ENCODE assay signal across 1 cellular context in the genomic region with DNA sequence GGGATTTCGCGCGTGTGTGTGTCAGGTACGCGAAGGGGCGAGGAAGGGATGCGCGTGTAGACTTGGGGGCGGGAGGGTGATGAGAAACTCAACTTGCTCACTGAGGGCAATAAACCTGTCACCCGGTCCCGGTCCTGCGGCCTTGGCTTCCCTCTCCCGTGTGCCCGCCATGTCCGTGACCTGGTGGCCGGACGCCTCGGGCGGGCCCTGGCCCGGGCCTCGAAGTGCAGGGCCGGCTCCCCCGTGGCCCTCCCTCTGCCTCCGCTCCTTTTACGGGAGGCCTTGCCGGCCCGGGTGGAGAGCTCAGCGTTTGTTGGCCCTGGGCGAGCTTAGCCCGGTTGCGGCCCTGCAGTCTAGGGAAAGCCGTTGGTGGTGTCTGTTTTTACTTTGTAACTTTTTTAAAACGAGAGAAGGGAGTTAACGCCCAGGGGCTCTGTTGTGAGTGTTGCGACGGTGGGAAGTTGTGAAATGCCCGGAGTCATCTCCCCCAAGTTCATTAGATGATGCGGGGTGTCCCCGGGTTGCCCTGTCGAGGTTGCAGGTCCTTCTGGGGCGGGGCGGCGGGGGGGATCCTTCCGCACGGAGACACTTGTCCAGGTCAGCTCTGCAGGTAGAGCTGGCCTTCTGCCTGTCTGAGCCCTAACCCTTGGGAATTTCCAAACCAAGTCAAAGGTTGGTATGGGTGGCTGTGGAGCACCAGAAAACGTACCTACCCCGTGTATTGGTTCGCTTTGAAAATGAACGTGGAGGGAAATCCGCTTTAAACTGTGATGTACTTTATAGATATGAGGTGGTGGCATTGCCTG.
TF ChIP-seq lines count a peak whose summit lies in the region.

No MANE protein-coding gene starts in this region.

TF ChIP-seq in K562, 482 proteins besides CTCF, POLR2A, EP300 and RAD21 (continued from another document and continues in another):
- TF ChIP-seq KDM4B (IDR thresholded peaks at IDR 0.05; ENCODE audit: borderline replicate concordance in 2 of 2, low read depth in 1 of 2) (no peak), RBM25 (IDR thresholded peaks at IDR 0.05; ENCODE audit: low read depth, low read length, severe bottlenecking) (no peak), EZH2 (IDR thresholded peaks at IDR 0.05; ENCODE audit: borderline replicate concordance, low read depth, low read length) (no peak), TAL1 (IDR thresholded peaks at IDR 0.05) (no peak), HNRNPK (IDR thresholded peaks at IDR 0.05; ENCODE audit: low read depth, low read length, poor library complexity, severe bottlenecking) (no peak), TAF1 (IDR thresholded peaks at IDR 0.05; ENCODE audit: control insufficient read depth, extremely low read depth, insufficient read depth, low read length, severe bottlenecking) (no peak), DIDO1 (tag; IDR thresholded peaks at IDR 0.05; ENCODE audit: low read depth) (no peak), SMAD2 (IDR thresholded peaks at IDR 0.05; ENCODE audit: low read depth, low read length) (no peak), YY1 (IDR thresholded peaks at IDR 0.05; ENCODE audit: borderline replicate concordance in 1 of 3, control insufficient read depth in 1 of 3, extremely low read depth in 1 of 3, insufficient read depth in 3 of 3, insufficient read length in 1 of 3, insufficient replicate concordance in 2 of 3, low read depth in 1 of 3, low read length in 2 of 3) (no peak), SRF (CRISPR knock-in tag; IDR thresholded peaks at IDR 0.05) (0 out of 4 replicates have a peak, but pooled peaks of 1 of the 2 experiments have one; percentile 18), ZNF274 (IDR thresholded peaks at IDR 0.05; ENCODE audit: borderline replicate concordance, low read depth, low read length) (no peak), ZNF436 (CRISPR knock-in tag; IDR thresholded peaks at IDR 0.05) (no peak), ADNP (tag; IDR thresholded peaks at IDR 0.05) (no peak), NFYB (IDR thresholded peaks at IDR 0.05; ENCODE audit: extremely low read depth, insufficient read length) (no peak), MAZ (CRISPR knock-in tag; conservative IDR thresholded peaks at IDR 0.05 in 1 of 2, IDR thresholded peaks at IDR 0.05 in 1 of 2) (no peak; a peak in 1 of 4 replicates), MBD2 (IDR thresholded peaks at IDR 0.05; ENCODE audit: borderline replicate concordance, low read depth) (no peak)
- TF ChIP-seq, protein P1, sequence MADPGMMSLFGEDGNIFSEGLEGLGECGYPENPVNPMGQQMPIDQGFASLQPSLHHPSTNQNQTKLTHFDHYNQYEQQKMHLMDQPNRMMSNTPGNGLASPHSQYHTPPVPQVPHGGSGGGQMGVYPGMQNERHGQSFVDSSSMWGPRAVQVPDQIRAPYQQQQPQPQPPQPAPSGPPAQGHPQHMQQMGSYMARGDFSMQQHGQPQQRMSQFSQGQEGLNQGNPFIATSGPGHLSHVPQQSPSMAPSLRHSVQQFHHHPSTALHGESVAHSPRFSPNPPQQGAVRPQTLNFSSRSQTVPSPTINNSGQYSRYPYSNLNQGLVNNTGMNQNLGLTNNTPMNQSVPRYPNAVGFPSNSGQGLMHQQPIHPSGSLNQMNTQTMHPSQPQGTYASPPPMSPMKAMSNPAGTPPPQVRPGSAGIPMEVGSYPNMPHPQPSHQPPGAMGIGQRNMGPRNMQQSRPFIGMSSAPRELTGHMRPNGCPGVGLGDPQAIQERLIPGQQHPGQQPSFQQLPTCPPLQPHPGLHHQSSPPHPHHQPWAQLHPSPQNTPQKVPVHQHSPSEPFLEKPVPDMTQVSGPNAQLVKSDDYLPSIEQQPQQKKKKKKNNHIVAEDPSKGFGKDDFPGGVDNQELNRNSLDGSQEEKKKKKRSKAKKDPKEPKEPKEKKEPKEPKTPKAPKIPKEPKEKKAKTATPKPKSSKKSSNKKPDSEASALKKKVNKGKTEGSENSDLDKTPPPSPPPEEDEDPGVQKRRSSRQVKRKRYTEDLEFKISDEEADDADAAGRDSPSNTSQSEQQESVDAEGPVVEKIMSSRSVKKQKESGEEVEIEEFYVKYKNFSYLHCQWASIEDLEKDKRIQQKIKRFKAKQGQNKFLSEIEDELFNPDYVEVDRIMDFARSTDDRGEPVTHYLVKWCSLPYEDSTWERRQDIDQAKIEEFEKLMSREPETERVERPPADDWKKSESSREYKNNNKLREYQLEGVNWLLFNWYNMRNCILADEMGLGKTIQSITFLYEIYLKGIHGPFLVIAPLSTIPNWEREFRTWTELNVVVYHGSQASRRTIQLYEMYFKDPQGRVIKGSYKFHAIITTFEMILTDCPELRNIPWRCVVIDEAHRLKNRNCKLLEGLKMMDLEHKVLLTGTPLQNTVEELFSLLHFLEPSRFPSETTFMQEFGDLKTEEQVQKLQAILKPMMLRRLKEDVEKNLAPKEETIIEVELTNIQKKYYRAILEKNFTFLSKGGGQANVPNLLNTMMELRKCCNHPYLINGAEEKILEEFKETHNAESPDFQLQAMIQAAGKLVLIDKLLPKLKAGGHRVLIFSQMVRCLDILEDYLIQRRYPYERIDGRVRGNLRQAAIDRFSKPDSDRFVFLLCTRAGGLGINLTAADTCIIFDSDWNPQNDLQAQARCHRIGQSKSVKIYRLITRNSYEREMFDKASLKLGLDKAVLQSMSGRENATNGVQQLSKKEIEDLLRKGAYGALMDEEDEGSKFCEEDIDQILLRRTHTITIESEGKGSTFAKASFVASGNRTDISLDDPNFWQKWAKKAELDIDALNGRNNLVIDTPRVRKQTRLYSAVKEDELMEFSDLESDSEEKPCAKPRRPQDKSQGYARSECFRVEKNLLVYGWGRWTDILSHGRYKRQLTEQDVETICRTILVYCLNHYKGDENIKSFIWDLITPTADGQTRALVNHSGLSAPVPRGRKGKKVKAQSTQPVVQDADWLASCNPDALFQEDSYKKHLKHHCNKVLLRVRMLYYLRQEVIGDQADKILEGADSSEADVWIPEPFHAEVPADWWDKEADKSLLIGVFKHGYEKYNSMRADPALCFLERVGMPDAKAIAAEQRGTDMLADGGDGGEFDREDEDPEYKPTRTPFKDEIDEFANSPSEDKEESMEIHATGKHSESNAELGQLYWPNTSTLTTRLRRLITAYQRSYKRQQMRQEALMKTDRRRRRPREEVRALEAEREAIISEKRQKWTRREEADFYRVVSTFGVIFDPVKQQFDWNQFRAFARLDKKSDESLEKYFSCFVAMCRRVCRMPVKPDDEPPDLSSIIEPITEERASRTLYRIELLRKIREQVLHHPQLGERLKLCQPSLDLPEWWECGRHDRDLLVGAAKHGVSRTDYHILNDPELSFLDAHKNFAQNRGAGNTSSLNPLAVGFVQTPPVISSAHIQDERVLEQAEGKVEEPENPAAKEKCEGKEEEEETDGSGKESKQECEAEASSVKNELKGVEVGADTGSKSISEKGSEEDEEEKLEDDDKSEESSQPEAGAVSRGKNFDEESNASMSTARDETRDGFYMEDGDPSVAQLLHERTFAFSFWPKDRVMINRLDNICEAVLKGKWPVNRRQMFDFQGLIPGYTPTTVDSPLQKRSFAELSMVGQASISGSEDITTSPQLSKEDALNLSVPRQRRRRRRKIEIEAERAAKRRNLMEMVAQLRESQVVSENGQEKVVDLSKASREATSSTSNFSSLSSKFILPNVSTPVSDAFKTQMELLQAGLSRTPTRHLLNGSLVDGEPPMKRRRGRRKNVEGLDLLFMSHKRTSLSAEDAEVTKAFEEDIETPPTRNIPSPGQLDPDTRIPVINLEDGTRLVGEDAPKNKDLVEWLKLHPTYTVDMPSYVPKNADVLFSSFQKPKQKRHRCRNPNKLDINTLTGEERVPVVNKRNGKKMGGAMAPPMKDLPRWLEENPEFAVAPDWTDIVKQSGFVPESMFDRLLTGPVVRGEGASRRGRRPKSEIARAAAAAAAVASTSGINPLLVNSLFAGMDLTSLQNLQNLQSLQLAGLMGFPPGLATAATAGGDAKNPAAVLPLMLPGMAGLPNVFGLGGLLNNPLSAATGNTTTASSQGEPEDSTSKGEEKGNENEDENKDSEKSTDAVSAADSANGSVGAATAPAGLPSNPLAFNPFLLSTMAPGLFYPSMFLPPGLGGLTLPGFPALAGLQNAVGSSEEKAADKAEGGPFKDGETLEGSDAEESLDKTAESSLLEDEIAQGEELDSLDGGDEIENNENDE (IDR thresholded peaks at IDR 0.05; ENCODE audit: low read depth, low read length), result no peak
- TF ChIP-seq, protein P2, sequence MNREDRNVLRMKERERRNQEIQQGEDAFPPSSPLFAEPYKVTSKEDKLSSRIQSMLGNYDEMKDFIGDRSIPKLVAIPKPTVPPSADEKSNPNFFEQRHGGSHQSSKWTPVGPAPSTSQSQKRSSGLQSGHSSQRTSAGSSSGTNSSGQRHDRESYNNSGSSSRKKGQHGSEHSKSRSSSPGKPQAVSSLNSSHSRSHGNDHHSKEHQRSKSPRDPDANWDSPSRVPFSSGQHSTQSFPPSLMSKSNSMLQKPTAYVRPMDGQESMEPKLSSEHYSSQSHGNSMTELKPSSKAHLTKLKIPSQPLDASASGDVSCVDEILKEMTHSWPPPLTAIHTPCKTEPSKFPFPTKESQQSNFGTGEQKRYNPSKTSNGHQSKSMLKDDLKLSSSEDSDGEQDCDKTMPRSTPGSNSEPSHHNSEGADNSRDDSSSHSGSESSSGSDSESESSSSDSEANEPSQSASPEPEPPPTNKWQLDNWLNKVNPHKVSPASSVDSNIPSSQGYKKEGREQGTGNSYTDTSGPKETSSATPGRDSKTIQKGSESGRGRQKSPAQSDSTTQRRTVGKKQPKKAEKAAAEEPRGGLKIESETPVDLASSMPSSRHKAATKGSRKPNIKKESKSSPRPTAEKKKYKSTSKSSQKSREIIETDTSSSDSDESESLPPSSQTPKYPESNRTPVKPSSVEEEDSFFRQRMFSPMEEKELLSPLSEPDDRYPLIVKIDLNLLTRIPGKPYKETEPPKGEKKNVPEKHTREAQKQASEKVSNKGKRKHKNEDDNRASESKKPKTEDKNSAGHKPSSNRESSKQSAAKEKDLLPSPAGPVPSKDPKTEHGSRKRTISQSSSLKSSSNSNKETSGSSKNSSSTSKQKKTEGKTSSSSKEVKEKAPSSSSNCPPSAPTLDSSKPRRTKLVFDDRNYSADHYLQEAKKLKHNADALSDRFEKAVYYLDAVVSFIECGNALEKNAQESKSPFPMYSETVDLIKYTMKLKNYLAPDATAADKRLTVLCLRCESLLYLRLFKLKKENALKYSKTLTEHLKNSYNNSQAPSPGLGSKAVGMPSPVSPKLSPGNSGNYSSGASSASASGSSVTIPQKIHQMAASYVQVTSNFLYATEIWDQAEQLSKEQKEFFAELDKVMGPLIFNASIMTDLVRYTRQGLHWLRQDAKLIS (CRISPR knock-in tag; IDR thresholded peaks at IDR 0.05), result peak; percentile 77
- TF ChIP-seq, protein P3, sequence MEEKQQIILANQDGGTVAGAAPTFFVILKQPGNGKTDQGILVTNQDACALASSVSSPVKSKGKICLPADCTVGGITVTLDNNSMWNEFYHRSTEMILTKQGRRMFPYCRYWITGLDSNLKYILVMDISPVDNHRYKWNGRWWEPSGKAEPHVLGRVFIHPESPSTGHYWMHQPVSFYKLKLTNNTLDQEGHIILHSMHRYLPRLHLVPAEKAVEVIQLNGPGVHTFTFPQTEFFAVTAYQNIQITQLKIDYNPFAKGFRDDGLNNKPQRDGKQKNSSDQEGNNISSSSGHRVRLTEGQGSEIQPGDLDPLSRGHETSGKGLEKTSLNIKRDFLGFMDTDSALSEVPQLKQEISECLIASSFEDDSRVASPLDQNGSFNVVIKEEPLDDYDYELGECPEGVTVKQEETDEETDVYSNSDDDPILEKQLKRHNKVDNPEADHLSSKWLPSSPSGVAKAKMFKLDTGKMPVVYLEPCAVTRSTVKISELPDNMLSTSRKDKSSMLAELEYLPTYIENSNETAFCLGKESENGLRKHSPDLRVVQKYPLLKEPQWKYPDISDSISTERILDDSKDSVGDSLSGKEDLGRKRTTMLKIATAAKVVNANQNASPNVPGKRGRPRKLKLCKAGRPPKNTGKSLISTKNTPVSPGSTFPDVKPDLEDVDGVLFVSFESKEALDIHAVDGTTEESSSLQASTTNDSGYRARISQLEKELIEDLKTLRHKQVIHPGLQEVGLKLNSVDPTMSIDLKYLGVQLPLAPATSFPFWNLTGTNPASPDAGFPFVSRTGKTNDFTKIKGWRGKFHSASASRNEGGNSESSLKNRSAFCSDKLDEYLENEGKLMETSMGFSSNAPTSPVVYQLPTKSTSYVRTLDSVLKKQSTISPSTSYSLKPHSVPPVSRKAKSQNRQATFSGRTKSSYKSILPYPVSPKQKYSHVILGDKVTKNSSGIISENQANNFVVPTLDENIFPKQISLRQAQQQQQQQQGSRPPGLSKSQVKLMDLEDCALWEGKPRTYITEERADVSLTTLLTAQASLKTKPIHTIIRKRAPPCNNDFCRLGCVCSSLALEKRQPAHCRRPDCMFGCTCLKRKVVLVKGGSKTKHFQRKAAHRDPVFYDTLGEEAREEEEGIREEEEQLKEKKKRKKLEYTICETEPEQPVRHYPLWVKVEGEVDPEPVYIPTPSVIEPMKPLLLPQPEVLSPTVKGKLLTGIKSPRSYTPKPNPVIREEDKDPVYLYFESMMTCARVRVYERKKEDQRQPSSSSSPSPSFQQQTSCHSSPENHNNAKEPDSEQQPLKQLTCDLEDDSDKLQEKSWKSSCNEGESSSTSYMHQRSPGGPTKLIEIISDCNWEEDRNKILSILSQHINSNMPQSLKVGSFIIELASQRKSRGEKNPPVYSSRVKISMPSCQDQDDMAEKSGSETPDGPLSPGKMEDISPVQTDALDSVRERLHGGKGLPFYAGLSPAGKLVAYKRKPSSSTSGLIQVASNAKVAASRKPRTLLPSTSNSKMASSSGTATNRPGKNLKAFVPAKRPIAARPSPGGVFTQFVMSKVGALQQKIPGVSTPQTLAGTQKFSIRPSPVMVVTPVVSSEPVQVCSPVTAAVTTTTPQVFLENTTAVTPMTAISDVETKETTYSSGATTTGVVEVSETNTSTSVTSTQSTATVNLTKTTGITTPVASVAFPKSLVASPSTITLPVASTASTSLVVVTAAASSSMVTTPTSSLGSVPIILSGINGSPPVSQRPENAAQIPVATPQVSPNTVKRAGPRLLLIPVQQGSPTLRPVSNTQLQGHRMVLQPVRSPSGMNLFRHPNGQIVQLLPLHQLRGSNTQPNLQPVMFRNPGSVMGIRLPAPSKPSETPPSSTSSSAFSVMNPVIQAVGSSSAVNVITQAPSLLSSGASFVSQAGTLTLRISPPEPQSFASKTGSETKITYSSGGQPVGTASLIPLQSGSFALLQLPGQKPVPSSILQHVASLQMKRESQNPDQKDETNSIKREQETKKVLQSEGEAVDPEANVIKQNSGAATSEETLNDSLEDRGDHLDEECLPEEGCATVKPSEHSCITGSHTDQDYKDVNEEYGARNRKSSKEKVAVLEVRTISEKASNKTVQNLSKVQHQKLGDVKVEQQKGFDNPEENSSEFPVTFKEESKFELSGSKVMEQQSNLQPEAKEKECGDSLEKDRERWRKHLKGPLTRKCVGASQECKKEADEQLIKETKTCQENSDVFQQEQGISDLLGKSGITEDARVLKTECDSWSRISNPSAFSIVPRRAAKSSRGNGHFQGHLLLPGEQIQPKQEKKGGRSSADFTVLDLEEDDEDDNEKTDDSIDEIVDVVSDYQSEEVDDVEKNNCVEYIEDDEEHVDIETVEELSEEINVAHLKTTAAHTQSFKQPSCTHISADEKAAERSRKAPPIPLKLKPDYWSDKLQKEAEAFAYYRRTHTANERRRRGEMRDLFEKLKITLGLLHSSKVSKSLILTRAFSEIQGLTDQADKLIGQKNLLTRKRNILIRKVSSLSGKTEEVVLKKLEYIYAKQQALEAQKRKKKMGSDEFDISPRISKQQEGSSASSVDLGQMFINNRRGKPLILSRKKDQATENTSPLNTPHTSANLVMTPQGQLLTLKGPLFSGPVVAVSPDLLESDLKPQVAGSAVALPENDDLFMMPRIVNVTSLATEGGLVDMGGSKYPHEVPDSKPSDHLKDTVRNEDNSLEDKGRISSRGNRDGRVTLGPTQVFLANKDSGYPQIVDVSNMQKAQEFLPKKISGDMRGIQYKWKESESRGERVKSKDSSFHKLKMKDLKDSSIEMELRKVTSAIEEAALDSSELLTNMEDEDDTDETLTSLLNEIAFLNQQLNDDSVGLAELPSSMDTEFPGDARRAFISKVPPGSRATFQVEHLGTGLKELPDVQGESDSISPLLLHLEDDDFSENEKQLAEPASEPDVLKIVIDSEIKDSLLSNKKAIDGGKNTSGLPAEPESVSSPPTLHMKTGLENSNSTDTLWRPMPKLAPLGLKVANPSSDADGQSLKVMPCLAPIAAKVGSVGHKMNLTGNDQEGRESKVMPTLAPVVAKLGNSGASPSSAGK (IDR thresholded peaks at IDR 0.05), result no peak
